Comparison of ENCODE assay signal across 1 cellular context in genomic region chr6:135086414-135086764, GRCh38.
TF ChIP-seq lines count a peak whose summit lies in the region.

No MANE protein-coding gene starts in this region.

TF ChIP-seq in IMR-90, 13 proteins besides CTCF, POLR2A, EP300 and RAD21:
- TF ChIP-seq USF2 (IDR thresholded peaks at IDR 0.05; ENCODE audit: low read depth, low read length) = no peak
- TF ChIP-seq CEBPB (IDR thresholded peaks at IDR 0.05; ENCODE audit: low read depth, low read length) = no peak
- TF ChIP-seq SMC3 (IDR thresholded peaks at IDR 0.05; ENCODE audit: low read depth, low read length) = no peak
- no peak for TF ChIP-seq BHLHE40 (IDR thresholded peaks at IDR 0.05; ENCODE audit: low read depth, low read length)
- no peak for TF ChIP-seq NFE2L2 (IDR thresholded peaks at IDR 0.05; ENCODE audit: low read depth, low read length)
- no peak for TF ChIP-seq MAFK (IDR thresholded peaks at IDR 0.05; ENCODE audit: low read depth, low read length)
- TF ChIP-seq MAZ (IDR thresholded peaks at IDR 0.05; ENCODE audit: borderline replicate concordance, low read depth, low read length) = no peak
- no peak for TF ChIP-seq CHD1 (IDR thresholded peaks at IDR 0.05; ENCODE audit: low read depth, low read length)
- no peak for TF ChIP-seq ELK1 (IDR thresholded peaks at IDR 0.05; ENCODE audit: borderline replicate concordance, low read depth, low read length)
- no peak for TF ChIP-seq MXI1 (IDR thresholded peaks at IDR 0.05; ENCODE audit: borderline replicate concordance, low read depth, low read length)
- no peak for TF ChIP-seq RCOR1 (IDR thresholded peaks at IDR 0.05; ENCODE audit: insufficient replicate concordance, low read length)
- TF ChIP-seq FOS (IDR thresholded peaks at IDR 0.05; ENCODE audit: low read depth, low read length) = no peak
- TF ChIP-seq RFX5 (IDR thresholded peaks at IDR 0.05; ENCODE audit: low read depth, low read length) = no peak
